ENCODE assay signal across 8 cellular contexts in genomic region chr12:122420471-122421262, GRCh38. TPM values are rescaled to one million over a fixed set of nuclear protein-coding genes. Genes with fewer than 3 reads are reported as not detected.
DNase-seq lines count a peak whose midpoint lies in the region; ATAC-seq, FAIRE-seq and TF ChIP-seq lines count a peak whose summit lies in the region.

No MANE protein-coding gene starts in this region.

- H3K4me2 ChIP-seq in SK-N-SH (peak overlapping the region; percentile 92), keratinocyte (ENCODE audit: control insufficient read depth, extremely low read depth, insufficient read depth, low read depth, low read length) (peak overlapping the region; percentile 77)

- TF ChIP-seq EP300 in SK-N-SH (IDR thresholded peaks at IDR 0.05; ENCODE audit: borderline replicate concordance in 1 of 2, low read depth in 1 of 2, low read length in 1 of 2): no peak

- TF ChIP-seq CTCF in SK-N-SH (IDR thresholded peaks at IDR 0.05) (no peak), keratinocyte (optimal IDR thresholded peaks at IDR 0.05 in 1 of 3, IDR thresholded peaks at IDR 0.05 in 1 of 3, conservative IDR thresholded peaks at IDR 0.05 in 1 of 3; ENCODE audit: extremely low read depth in 1 of 3, insufficient read depth in 2 of 3, low read length in 3 of 3) (no peak)

- H3K27me3 Mint-ChIP-seq in activated naive CD8-positive, alpha-beta T cell treated with anti-CD3 and anti-CD28 coated beads for 36 hours: no peaks in the 10 kb centered on the region
- no peaks in the 10 kb centered on the region for H3K27me3 Mint-ChIP-seq in stimulated activated naive CD8-positive, alpha-beta T cell treated with anti-CD3 and anti-CD28 coated beads, Interleukin-15, Interleukin-2, amounts not matched to agents 100 ng/mL and 50 ng/mL, for 24 hours

- no peaks in the 10 kb centered on the region for H3K9me2 ChIP-seq in SK-N-SH

- peak overlapping the region; percentile 97; the same call in 1 of the 2 replicates for H3K9ac ChIP-seq in SK-N-SH
- peak overlapping the region; percentile 95 for H3K9ac ChIP-seq in keratinocyte (ENCODE audit: control insufficient read depth, extremely low read depth, insufficient read depth, low read length)

- H3K36me3 ChIP-seq in SK-N-SH (replicated peaks in 1 of 2; ENCODE audit: control insufficient read depth in 1 of 2, insufficient read depth in 2 of 2, low read length in 1 of 2): peaks cover 0 to 4% of the 10 kb centered on the region in 2 experiments
- H3K36me3 ChIP-seq in keratinocyte (ENCODE audit: control insufficient read depth in 2 of 2, extremely low read depth in 1 of 2, insufficient read depth in 2 of 2, low read length in 2 of 2): no peaks in the 10 kb centered on the region

- H3K27ac ChIP-seq in SK-N-SH (ENCODE audit: low read depth in 2 of 2, low read length in 1 of 2): peak overlapping the region in 1 of 2 experiments; percentile 94; a peak in 1 of 4 replicates
- H3K27ac ChIP-seq in keratinocyte (ENCODE audit: control insufficient read depth, insufficient read depth, low read length): peak overlapping the region; percentile 90

- peaks cover 13% of the 10 kb centered on the region for H3F3A ChIP-seq in SK-N-SH (replicated peaks; ENCODE audit: insufficient read depth)

- H3K4me3 Mint-ChIP-seq in activated naive CD8-positive, alpha-beta T cell treated with anti-CD3 and anti-CD28 coated beads for 36 hours: peak overlapping the region; percentile 86
- peak overlapping the region; percentile 92 for H3K4me3 Mint-ChIP-seq in stimulated activated naive CD8-positive, alpha-beta T cell treated with anti-CD3 and anti-CD28 coated beads, Interleukin-15, Interleukin-2, amounts not matched to agents 100 ng/mL and 50 ng/mL, for 24 hours

- ATAC-seq in SK-N-SH treated with all-trans-retinoic acid at 6 μM for 48 hours (no peak), HG02852 (IDR thresholded peaks at IDR 0.05; ENCODE audit: unreplicated experiment) (no peak), GM18520 (IDR thresholded peaks at IDR 0.05; ENCODE audit: unreplicated experiment) (no peak)

- H2AFZ ChIP-seq in SK-N-SH (ENCODE audit: low read depth): no peak overlapping the region
- no peak overlapping the region for H2AFZ ChIP-seq in keratinocyte (ENCODE audit: control insufficient read depth, low read length)

- WGBS in SK-N-SH (ENCODE audit: low lambda C conversion rate): 90% methylated on average over 17 of the region's 17 CpGs

- CTCF ChIA-PET in SK-N-SH (lab: Yijun Ruan, JAX): interaction anchor here (0.6 to 2.4 kb wide), 3 partner anchors 10 to 73 kb away, joined by 3 to 11 read pairs (median 5); no protein-coding TSS in a partner anchor

- H3K4me1 ChIP-seq in SK-N-SH (ENCODE audit: control insufficient read depth in 1 of 2, insufficient read depth in 2 of 2, low read depth in 1 of 2, low read length in 1 of 2): peaks cover 11 to 15% of the 10 kb centered on the region in 2 experiments; a peak in 2 of 4 replicates
- peaks cover 19% of the 10 kb centered on the region for H3K4me1 ChIP-seq in keratinocyte (ENCODE audit: control insufficient read depth, extremely low read depth, insufficient read depth, low read length)

- peaks cover 4% of the 10 kb centered on the region for H3K9me1 ChIP-seq in keratinocyte (ENCODE audit: control insufficient read depth, extremely low read depth, insufficient read depth, low read length)

- H3K9me3 Mint-ChIP-seq in activated naive CD8-positive, alpha-beta T cell treated with anti-CD3 and anti-CD28 coated beads for 36 hours: no peaks in the 10 kb centered on the region
- H3K9me3 Mint-ChIP-seq in stimulated activated naive CD8-positive, alpha-beta T cell treated with anti-CD3 and anti-CD28 coated beads, Interleukin-15, Interleukin-2, amounts not matched to agents 100 ng/mL and 50 ng/mL, for 24 hours: no peaks in the 10 kb centered on the region

- dilution Hi-C loops in keratinocyte (cut with MboI; ENCODE audit: extremely low pct_ligation_motif_present, low sequenced_read_pairs): no loop called here

- DNase-seq in SK-N-SH (no peak), keratinocyte (ENCODE audit: low read depth, low spot score) (no peak), AG20443 (ENCODE audit: low spot score) (no peak)
- no peak for DNase-seq in activated naive CD8-positive, alpha-beta T cell treated with anti-CD3 and anti-CD28 coated beads for 36 hours

- peak overlapping the region; percentile 45 for H3K27ac Mint-ChIP-seq in activated naive CD8-positive, alpha-beta T cell treated with anti-CD3 and anti-CD28 coated beads for 36 hours
- H3K27ac Mint-ChIP-seq in stimulated activated naive CD8-positive, alpha-beta T cell treated with anti-CD3 and anti-CD28 coated beads, Interleukin-15, Interleukin-2, amounts not matched to agents 100 ng/mL and 50 ng/mL, for 24 hours: peak overlapping the region; percentile 91

- H3K9me3 ChIP-seq in SK-N-SH (no peaks in the 10 kb centered on the region), keratinocyte (ENCODE audit: control insufficient read depth, low read depth, low read length) (no peaks in the 10 kb centered on the region)

- peaks cover 5% of the 10 kb centered on the region for H3K36me3 Mint-ChIP-seq in activated naive CD8-positive, alpha-beta T cell treated with anti-CD3 and anti-CD28 coated beads for 36 hours
- peaks cover 9% of the 10 kb centered on the region for H3K36me3 Mint-ChIP-seq in stimulated activated naive CD8-positive, alpha-beta T cell treated with anti-CD3 and anti-CD28 coated beads, Interleukin-15, Interleukin-2, amounts not matched to agents 100 ng/mL and 50 ng/mL, for 24 hours (ENCODE audit: low read depth)

- H3K27me3 ChIP-seq in SK-N-SH (ENCODE audit: insufficient read depth): no peaks in the 10 kb centered on the region
- H3K27me3 ChIP-seq in keratinocyte (ENCODE audit: control insufficient read depth, extremely low read depth, insufficient read depth, low read length): no peaks in the 10 kb centered on the region

- POLR2A ChIA-PET in SK-N-SH (lab: Yijun Ruan, JAX): no interaction called here

- peaks cover 28% of the 10 kb centered on the region for H3K4me1 Mint-ChIP-seq in activated naive CD8-positive, alpha-beta T cell treated with anti-CD3 and anti-CD28 coated beads for 36 hours
- H3K4me1 Mint-ChIP-seq in stimulated activated naive CD8-positive, alpha-beta T cell treated with anti-CD3 and anti-CD28 coated beads, Interleukin-15, Interleukin-2, amounts not matched to agents 100 ng/mL and 50 ng/mL, for 24 hours (ENCODE audit: low read depth): peaks cover 50% of the 10 kb centered on the region

- H4K20me1 ChIP-seq in SK-N-SH (ENCODE audit: insufficient read depth) (peaks cover 21% of the 10 kb centered on the region), keratinocyte (ENCODE audit: control insufficient read depth, extremely low read depth, insufficient read depth, low read length) (no peaks in the 10 kb centered on the region)

- FAIRE-seq in keratinocyte (lab: Jason Lieb, UNC): no peak

- H3K4me3 ChIP-seq in SK-N-SH (ENCODE audit: low read depth in 2 of 2, low read length in 1 of 2) (peak overlapping the region; percentile 67 to 79), keratinocyte (ENCODE audit: control insufficient read depth in 2 of 3, extremely low read depth in 1 of 3, insufficient read depth in 2 of 3, low read depth in 1 of 3, low read length in 3 of 3) (peak overlapping the region; percentile 62 to 86 (median 84))

- TF ChIP-seq RAD21 in SK-N-SH (IDR thresholded peaks at IDR 0.05; ENCODE audit: low read length): no peak

- H3K79me2 ChIP-seq in SK-N-SH (ENCODE audit: insufficient read depth) (peaks cover 64% of the 10 kb centered on the region), keratinocyte (ENCODE audit: control insufficient read depth, insufficient read depth, low read length) (peaks cover 59% of the 10 kb centered on the region)

TF ChIP-seq in SK-N-SH, 30 proteins besides CTCF, POLR2A, EP300 and RAD21 (continues in another document):
- TF ChIP-seq RCOR1 (IDR thresholded peaks at IDR 0.05; ENCODE audit: low read length) (no peak), RFX5 (IDR thresholded peaks at IDR 0.05; ENCODE audit: low read length) (no peak), TEAD4 (IDR thresholded peaks at IDR 0.05; ENCODE audit: borderline replicate concordance, insufficient read depth) (no peak), EZH2phosphoT487 (IDR thresholded peaks at IDR 0.05; ENCODE audit: borderline replicate concordance, low read depth) (no peak)

TF ChIP-seq in SK-N-SH treated with all-trans-retinoic acid at 6 μM for 48 hours, 23 proteins besides CTCF, POLR2A, EP300 and RAD21:
- TF ChIP-seq ZNF565 (CRISPR knock-in tag; conservative IDR thresholded peaks at IDR 0.05; ENCODE audit: low read depth): no peak
- no peak for TF ChIP-seq ZFP30 (CRISPR knock-in tag; IDR thresholded peaks at IDR 0.05)
- TF ChIP-seq ZFP3 (CRISPR knock-in tag; IDR thresholded peaks at IDR 0.05): no peak
- TF ChIP-seq TOX (CRISPR knock-in tag; IDR thresholded peaks at IDR 0.05; ENCODE audit: borderline replicate concordance): no peak
- no peak for TF ChIP-seq ZNF8 (CRISPR knock-in tag; IDR thresholded peaks at IDR 0.05)
- TF ChIP-seq OSR1 (CRISPR knock-in tag; IDR thresholded peaks at IDR 0.05): no peak
- no peak for TF ChIP-seq PPARA (CRISPR knock-in tag; IDR thresholded peaks at IDR 0.05; ENCODE audit: borderline replicate concordance)

RNA-seq across cellular contexts. Expression of gene CLIP1, which starts 1.8 kb away (rescaled TPM):
- 33.9 and 48.9 TPM in 2 replicates for polyA plus RNA-seq in SK-N-SH (2012; rRNA removed)
- 31.8 and 32.6 TPM in 2 replicates for polyA plus RNA-seq in SK-N-SH (2012; cell fraction: cytosol; rRNA removed)
- polyA plus RNA-seq in SK-N-SH (2012; cell fraction: nucleus; rRNA removed): 74.9 and 82.5 TPM in 2 replicates
- 10 to 100 TPM; 32.4 to 33.9 TPM for total RNA-seq in activated naive CD8-positive, alpha-beta T cell treated with anti-CD3 and anti-CD28 coated beads for 36 hours
- 54.0 to 94.1 TPM (median 54.3 TPM) in 3 replicates for polyA plus RNA-seq in keratinocyte
- 426 TPM for polyA plus RNA-seq in keratinocyte (2011; ENCODE audit: low read depth)
- polyA plus RNA-seq in keratinocyte (2011; cell fraction: cytosol; rRNA removed): 34.0 and 51.1 TPM in 2 replicates
- polyA plus RNA-seq in keratinocyte (2011; cell fraction: nucleus; rRNA removed): 135 and 148 TPM in 2 replicates
- polyA plus RNA-seq in keratinocyte (2012; ENCODE audit: low replicate concordance): 31.3 and 87.3 TPM in 2 replicates
- 91.3 to 153 TPM (median 105 TPM) in 3 replicates for polyA minus RNA-seq in keratinocyte
- polyA minus RNA-seq in keratinocyte (2011; cell fraction: cytosol; rRNA and poly(A)+ RNA removed): 44.1 TPM
- polyA minus RNA-seq in keratinocyte (2011; cell fraction: nucleus; rRNA and poly(A)+ RNA removed): 74.9 and 141 TPM in 2 replicates
